ENCODE assay signal across 8 cellular contexts in genomic region chr21:38219049-38219628, GRCh38. TPM values are rescaled to one million over a fixed set of nuclear protein-coding genes. Genes with fewer than 3 reads are reported as not detected.
DNase-seq lines count a peak whose midpoint lies in the region; ATAC-seq and TF ChIP-seq lines count a peak whose summit lies in the region.

No MANE protein-coding gene starts in this region.

- H3K27ac ChIP-seq in AG04450 (ENCODE audit: low read depth, low read length) (no peak overlapping the region), smooth muscle cell (ENCODE audit: low read depth) (peak overlapping the region; percentile 33)

- H3K4me1 ChIP-seq in smooth muscle cell (ENCODE audit: low read depth), result no peaks in the 10 kb centered on the region

- H3K79me2 ChIP-seq in smooth muscle cell (ENCODE audit: low read depth), result no peaks in the 10 kb centered on the region

- CTCF ChIA-PET in AG04450 (lab: Charles Lee), result interaction anchor here (0.6 to 6.4 kb wide), 57 partner anchors 8 to 556 kb away, joined by 3 to 353 read pairs (median 5); no protein-coding TSS in a partner anchor

- no peak overlapping the region for H3K4me2 ChIP-seq in smooth muscle cell

- TF ChIP-seq CTCF in AG04450 (IDR thresholded peaks at IDR 0.05; ENCODE audit: low read depth, low read length) (peak; percentile 98), smooth muscle cell (IDR thresholded peaks at IDR 0.05; ENCODE audit: borderline replicate concordance, insufficient read depth, poor library complexity, severe bottlenecking) (peak; percentile 95)

- ATAC-seq in GM19351 (IDR thresholded peaks at IDR 0.05; ENCODE audit: unreplicated experiment) (peak; percentile 55), GM19324 (IDR thresholded peaks at IDR 0.05; ENCODE audit: low FRiP score, unreplicated experiment) (no peak)

- H2AFZ ChIP-seq in smooth muscle cell (ENCODE audit: low read depth), result peak overlapping the region; percentile 41

- H3K27me3 ChIP-seq in AG04450 (ENCODE audit: control insufficient read depth, insufficient read depth, low read length), result no peaks in the 10 kb centered on the region
- no peaks in the 10 kb centered on the region for H3K27me3 ChIP-seq in smooth muscle cell (ENCODE audit: low read depth)

- H3K9ac ChIP-seq in smooth muscle cell (ENCODE audit: low read depth), result no peak overlapping the region

- DNase-seq in AG04450 (ENCODE audit: low read depth, low spot score) (peak; percentile 58), NCI-H146 treated with DMSO at 0.1 percent for 48 hours (lab: John Stamatoyannopoulos, UW; ENCODE audit: unreplicated experiment) (peak; percentile 4), T-helper 2 cell (peak in 3 of 5 experiments; percentile 19 to 61 (median 22)), astrocyte of the hippocampus (ENCODE audit: low read depth, low spot score) (peak; percentile 83), hippocampal formation (lab: John Stamatoyannopoulos, UW) (peak; percentile 3 to 14), smooth muscle cell (lab: John Stamatoyannopoulos, UW; ENCODE audit: unreplicated experiment) (peak; percentile 14)

- peaks cover 7% of the 10 kb centered on the region for H3K36me3 ChIP-seq in smooth muscle cell (ENCODE audit: low read depth)

- peaks cover 6% of the 10 kb centered on the region for H3F3A ChIP-seq in smooth muscle cell (ENCODE audit: low read depth)

- H3K9me3 ChIP-seq in AG04450 (ENCODE audit: control insufficient read depth, insufficient read depth, low read length) (peaks cover 14% of the 10 kb centered on the region; the same call in 1 of the 2 replicates), smooth muscle cell (replicated peaks; ENCODE audit: low read depth) (peaks cover 6% of the 10 kb centered on the region)

- H3K4me3 ChIP-seq in AG04450 (ENCODE audit: low read depth, low read length), result no peak overlapping the region
- no peak overlapping the region for H3K4me3 ChIP-seq in smooth muscle cell

- no peaks in the 10 kb centered on the region for H4K20me1 ChIP-seq in smooth muscle cell (ENCODE audit: low read depth)

- 15% methylated on average over 7 of the region's 7 CpGs for WGBS in smooth muscle cell (ENCODE audit: low lambda C conversion rate)

- POLR2A ChIA-PET in AG04450 (lab: Yijun Ruan, JAX), result no interaction called here

RNA-seq across cellular contexts. Expression of gene KCNJ15, which starts 37.7 kb away (rescaled TPM):
- 0.07 and 0.22 TPM in 2 replicates for polyA plus RNA-seq in AG04450 (2011; rRNA removed)
- 0.09 and 1.6 TPM in 2 replicates for polyA minus RNA-seq in AG04450 (2011; rRNA and poly(A)+ RNA removed)
- total RNA-seq in smooth muscle cell, result 14.7 and 21.9 TPM in 2 replicates
- polyA plus RNA-seq in smooth muscle cell, result 4.2 and 12.9 TPM in 2 replicates

Comparison
In these comparisons a context has a peak if more than half of its experiments do, and no peak if none do; other contexts are left out.
1. DNase-seq: peak in every context shown above with its lines; median percentile 83 in astrocyte of the hippocampus; 58 in AG04450; 22 in T-helper 2 cell; 14 in smooth muscle cell; 8 in hippocampal formation; 4 in NCI-H146 treated with DMSO at 0.1 percent for 48 hours.